19 cellular contexts compared by ENCODE assay signal in the genomic region with DNA sequence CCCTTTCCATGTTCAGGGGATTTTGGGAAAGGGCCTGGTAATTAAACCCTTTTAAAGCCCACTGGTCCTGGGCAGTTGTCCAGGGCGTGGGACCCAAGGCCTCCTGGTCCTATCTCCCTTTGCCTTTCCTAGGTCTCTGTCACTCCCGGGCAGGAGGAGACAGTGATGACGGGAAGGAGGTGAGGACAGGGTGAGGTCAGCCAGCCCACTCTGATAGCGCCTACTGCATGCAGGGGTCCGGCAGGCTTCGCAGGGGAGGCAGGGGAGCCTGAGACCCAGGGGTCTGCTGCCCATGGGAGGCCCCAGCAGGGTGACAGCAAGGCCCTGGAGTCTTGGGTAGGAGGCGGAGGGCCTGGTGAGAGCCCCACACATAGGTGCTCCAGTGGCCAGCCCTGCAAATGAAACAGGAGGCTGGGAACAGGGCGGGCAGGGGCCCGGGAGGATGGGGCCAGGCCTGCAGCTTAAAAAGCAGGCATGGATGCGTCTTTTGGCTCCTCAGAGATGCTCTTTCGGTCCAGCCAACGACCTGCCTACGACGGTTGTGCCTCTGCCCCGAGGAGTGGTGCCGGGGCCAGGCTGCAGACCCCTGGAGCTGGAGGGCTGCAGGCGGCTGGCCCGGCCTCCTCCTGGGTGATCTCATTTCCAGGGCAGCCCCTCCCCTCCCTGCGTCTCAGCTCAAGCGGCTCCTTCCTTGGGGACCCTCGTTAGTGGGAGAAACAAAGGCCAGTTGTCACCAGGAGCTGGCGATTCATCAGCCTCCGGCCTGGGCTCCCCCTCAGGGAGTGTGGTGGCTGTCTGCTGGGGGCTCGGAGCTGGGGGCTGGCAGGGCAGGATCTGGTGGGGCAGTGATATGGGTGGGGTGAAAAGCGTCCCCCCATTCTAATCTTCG. TPM values are rescaled to one million over a fixed set of nuclear protein-coding genes. Genes with fewer than 3 reads are reported as not detected.
DNase-seq lines count a peak whose midpoint lies in the region; ATAC-seq and TF ChIP-seq lines count a peak whose summit lies in the region.
"Had no signal": no experiment of that assay in that cellular context is flagged by ENCODE, and none has a peak within 500 bp of the region (broad histone marks: within the 10 kb centered on the region; RNA-seq: fewer than 3 reads in every experiment).

No MANE protein-coding gene starts in this region.

- ATAC-seq in lower lobe of right lung = no peak
- ATAC-seq in psoas muscle = no peak
- ATAC-seq in GM21717 (IDR thresholded peaks at IDR 0.05; ENCODE audit: unreplicated experiment) = no peak
- ATAC-seq: activated naive CD8-positive, alpha-beta T cell treated with anti-CD3 and anti-CD28 coated beads, Interleukin-2, amount 50 U/mL, for 24 hours had no signal

- H3K4me1 ChIP-seq in GM23248 (ENCODE audit: insufficient read depth) = peaks cover 38% of the 10 kb centered on the region
- H3K4me1 ChIP-seq in lower lobe of right lung = peaks cover 7% of the 10 kb centered on the region
- H3K4me1 ChIP-seq in psoas muscle = peaks cover 6% of the 10 kb centered on the region
- H3K4me1 ChIP-seq: prostate gland had no signal

- H3K4me3 ChIP-seq in GM23248 (no peak overlapping the region), lower lobe of right lung (no peak overlapping the region), psoas muscle (no peak overlapping the region)
- H3K4me3 ChIP-seq: prostate gland had no signal

- DNase-seq in GM23248 (no peak), cardiac septum (ENCODE audit: low spot score) (peak; percentile 67), lower lobe of right lung (peak; percentile 30), psoas muscle (peak; percentile 7 to 45), mucosa of gallbladder (ENCODE audit: low spot score) (no peak), NCI-H1092 treated with DMSO at 0.1 percent for 48 hours (lab: John Stamatoyannopoulos, UW) (no peak), NCI-H1436 (lab: John Stamatoyannopoulos, UW) (no peak)
- DNase-seq: activated CD4-positive, alpha-beta T cell treated with anti-CD3 and anti-CD28 coated beads, Interleukin-2, amount 10 ng/mL, durations not matched to agents 24 days and 14 days; activated naive CD8-positive, alpha-beta T cell treated with anti-CD3 and anti-CD28 coated beads, Interleukin-2, amount 50 U/mL, for 24 hours; brain microvascular endothelial cell; EL; naive B cell; NCI-H146; NCI-H2171; NCI-H526 treated with DMSO at 0.1 percent for 48 hours; SHP77 treated with DMSO at 0.1 percent for 48 hours; stimulated activated CD4-positive, alpha-beta T cell treated with anti-CD3 and anti-CD28 coated beads, Interleukin-12 subunit alpha, Interleukin-12 subunit beta, amount 100 ng/mL, for 4 hours had no signal

- H3K9me3 ChIP-seq in GM23248 (ENCODE audit: low read depth) (no peaks in the 10 kb centered on the region), lower lobe of right lung (no peaks in the 10 kb centered on the region), psoas muscle (no peaks in the 10 kb centered on the region)
- H3K9me3 ChIP-seq: prostate gland had no signal

- no peaks in the 10 kb centered on the region for H4K20me1 ChIP-seq in GM23248 (ENCODE audit: insufficient read depth)

- 91 to 93% methylated on average over 22 to 26 of the region's 26 CpGs for WGBS in GM23248 (ENCODE audit: low coverage in 1 of 2, low lambda C conversion rate in 2 of 2, missing lambda C conversion rate in 2 of 2), 2 experiments
- WGBS in psoas muscle, 3 donors = 88 to 93% (median 89%) methylated on average over 20 to 26 of the region's 26 CpGs

- no peaks in the 10 kb centered on the region for H3K9me2 ChIP-seq in GM23248 (ENCODE audit: insufficient read depth)

- no peaks in the 10 kb centered on the region for H3K79me2 ChIP-seq in GM23248 (ENCODE audit: insufficient read depth)

- peaks cover 29% of the 10 kb centered on the region for H3F3A ChIP-seq in GM23248 (ENCODE audit: insufficient read depth)

- in situ Hi-C loops in GM23248 (cut with MboI) = no loop called here

- H3K27ac ChIP-seq in GM23248 (no peak overlapping the region), lower lobe of right lung (no peak overlapping the region), psoas muscle (no peak overlapping the region)
- H3K27ac ChIP-seq: brain microvascular endothelial cell, prostate gland had no signal

- no peak for TF ChIP-seq CTCF in lower lobe of right lung (IDR thresholded peaks at IDR 0.05)
- TF ChIP-seq CTCF in psoas muscle (IDR thresholded peaks at IDR 0.05) = no peak

- H2AFZ ChIP-seq in GM23248 = no peak overlapping the region

- peak overlapping the region; percentile 53 for H3K4me2 ChIP-seq in GM23248 (ENCODE audit: unreplicated experiment)

- H3K36me3 ChIP-seq in GM23248 (ENCODE audit: low read depth) (no peaks in the 10 kb centered on the region), lower lobe of right lung (no peaks in the 10 kb centered on the region), psoas muscle (ENCODE audit: insufficient read depth in 1 of 2, low read depth in 1 of 2) (no peaks in the 10 kb centered on the region)
- H3K36me3 ChIP-seq: brain microvascular endothelial cell, prostate gland had no signal

- H3K9ac ChIP-seq in GM23248 = no peak overlapping the region

- H3K27me3 ChIP-seq in GM23248 (replicated peaks; ENCODE audit: insufficient read depth) (no peaks in the 10 kb centered on the region), lower lobe of right lung (ENCODE audit: low read depth) (no peaks in the 10 kb centered on the region), psoas muscle (ENCODE audit: insufficient read depth in 3 of 3, low read length in 2 of 3) (no peaks in the 10 kb centered on the region)
- H3K27me3 ChIP-seq: brain microvascular endothelial cell had no signal

- intact Hi-C loops in cardiac septum (cut with DNase I) (no loop called here), lower lobe of right lung (cut with DNase I) (no loop called here), psoas muscle (cut with DNase I) (no loop called here)

RNA-seq across cellular contexts. Expression of gene RXRA, which starts 6.7 kb away (rescaled TPM):
- 26.1 and 34.8 TPM in 2 replicates for total RNA-seq in GM23248 (2014; rRNA removed; shearing (Covaris generic))
- 3.5 and 3.9 TPM in 2 replicates for polyA plus RNA-seq in GM23248 (2016; fragmentation: Nextera tagmentation; extraction: Ambion mirVana)
- 42.6 TPM for total RNA-seq in cardiac septum
- 85.7 TPM for total RNA-seq in lower lobe of right lung
- total RNA-seq in psoas muscle = 100 to 1,000 TPM in 3 of 4 donors, 10 to 100 TPM in 1; 84.3 to 192 (median 147) TPM
- polyA plus RNA-seq in psoas muscle = 100 to 1,000 TPM in 1 of 3 donors, 10 to 100 TPM in 2; 37.7 to 156 (median 76.4) TPM
- total RNA-seq in mucosa of gallbladder = 106 TPM

Comparison
In these comparisons a context has a peak if more than half of its experiments do, and no peak if none do; other contexts are left out.
1. DNase-seq: peak in cardiac septum (single experiment), lower lobe of right lung (single experiment) and psoas muscle (2 of 2); none in GM23248 (single experiment), mucosa of gallbladder (single experiment), NCI-H1092 treated with DMSO at 0.1 percent for 48 hours (single experiment) and NCI-H1436 (single experiment).